Comparison of ENCODE assay signal across 9 cellular contexts in genomic region chr3:122795674-122795969, GRCh38. TPM values are rescaled to one million over a fixed set of nuclear protein-coding genes. Genes with fewer than 3 reads are reported as not detected.
DNase-seq lines count a peak whose midpoint lies in the region; ATAC-seq and TF ChIP-seq lines count a peak whose summit lies in the region.
"Had no signal": no experiment of that assay in that cellular context is flagged by ENCODE, and none has a peak within 500 bp of the region (broad histone marks: within the 10 kb centered on the region; RNA-seq: fewer than 3 reads in every experiment).

No MANE protein-coding gene starts in this region.

- H3K9me3 ChIP-seq in Loucy (ENCODE audit: insufficient read depth, low read depth, low read length), result no peaks in the 10 kb centered on the region

- peaks cover 63% of the 10 kb centered on the region for H3K79me2 ChIP-seq in Loucy (ENCODE audit: insufficient read depth, low read length)

- H3K36me3 Mint-ChIP-seq in naive thymus-derived CD8-positive, alpha-beta T cell, result no peaks in the 10 kb centered on the region

- H3K9me3 Mint-ChIP-seq in naive thymus-derived CD8-positive, alpha-beta T cell, result no peaks in the 10 kb centered on the region

- peaks cover 17 to 35% (median 27%) of the 10 kb centered on the region in 4 donors for H3K4me1 Mint-ChIP-seq in naive thymus-derived CD8-positive, alpha-beta T cell

- H3K27ac ChIP-seq in dorsolateral prefrontal cortex (peak overlapping the region in 49 of 59 donors; percentile 27 to 96 (median 88)), caudate nucleus (ENCODE audit: low read depth, low read length) (no peak overlapping the region)

- H3K27me3 ChIP-seq in Loucy (ENCODE audit: insufficient read depth, low read length, poor library complexity, severe bottlenecking) (no peaks in the 10 kb centered on the region), dorsolateral prefrontal cortex (no peaks in the 10 kb centered on the region)

- DNase-seq in AG10803 (ENCODE audit: low read depth), result no peak
- DNase-seq in dorsolateral prefrontal cortex, result no peak
- DNase-seq in naive thymus-derived CD8-positive, alpha-beta T cell, result peak in 2 of 10 donors; percentile 4 to 9
- no peak for DNase-seq in hypothalamus (lab: John Stamatoyannopoulos, UW)
- no peak for DNase-seq in caudate nucleus (lab: John Stamatoyannopoulos, UW)
- no peak for DNase-seq in NCI-H146 (lab: John Stamatoyannopoulos, UW)
- DNase-seq: T-helper 9 cell had no signal

- H3K4me3 ChIP-seq in AG10803 (ENCODE audit: low read length) (peak overlapping the region; percentile 90), Loucy (ENCODE audit: low read length, poor library complexity, severe bottlenecking) (peak overlapping the region; percentile 80), dorsolateral prefrontal cortex (peak overlapping the region; percentile 62 to 96 (median 87))

- POLR2A ChIA-PET in naive thymus-derived CD8-positive, alpha-beta T cell (lab: Charles Lee), result no interaction called here

- H3K9me2 ChIP-seq in Loucy (replicated peaks; ENCODE audit: low read depth, low read length), result no peaks in the 10 kb centered on the region

- no peaks in the 10 kb centered on the region for H3K36me3 ChIP-seq in Loucy (ENCODE audit: insufficient read depth, low read length)

- peak overlapping the region; percentile 76 for H3K9ac ChIP-seq in Loucy (ENCODE audit: low read depth, low read length, poor library complexity, severe bottlenecking)

- H3K4me3 Mint-ChIP-seq in naive thymus-derived CD8-positive, alpha-beta T cell, result peak overlapping the region; percentile 62 to 87 (median 78)

- H2AFZ ChIP-seq in Loucy (ENCODE audit: low read length), result peak overlapping the region; percentile 96; the same call in 1 of the 2 replicates

- intact Hi-C loops in dorsolateral prefrontal cortex (cut with DNase I), result loop anchor here (10.0 kb wide), 6 partner anchors 229 to 961 kb away; partner anchors contain the start of genes FAM162A (in 2 of the 2), MIX23 (in 2 of the 2), WDR5B (in 2 of the 2) and DTX3L (in 1 of the 2)

- peak overlapping the region; percentile 93 for H3K4me2 ChIP-seq in Loucy (ENCODE audit: low read depth, low read length, poor library complexity, severe bottlenecking)

- ATAC-seq in naive thymus-derived CD8-positive, alpha-beta T cell, result no peak
- no peak for ATAC-seq in GM21423 (IDR thresholded peaks at IDR 0.05; ENCODE audit: unreplicated experiment)

- no peaks in the 10 kb centered on the region for H3K27me3 Mint-ChIP-seq in naive thymus-derived CD8-positive, alpha-beta T cell

- peak overlapping the region in 9 of 10 donors; percentile 13 to 92 (median 57) for H3K27ac Mint-ChIP-seq in naive thymus-derived CD8-positive, alpha-beta T cell

- peaks cover 4% of the 10 kb centered on the region for H4K20me1 ChIP-seq in Loucy (ENCODE audit: insufficient read depth, low read length, poor library complexity, severe bottlenecking)

- H3K4me1 ChIP-seq in Loucy (ENCODE audit: insufficient read depth, low read length, poor library complexity, severe bottlenecking), result peaks cover 70% of the 10 kb centered on the region

- TF ChIP-seq CTCF in AG10803 (conservative IDR thresholded peaks at IDR 0.05; ENCODE audit: low read length), result no peak
- TF ChIP-seq CTCF in Loucy (conservative IDR thresholded peaks at IDR 0.05; ENCODE audit: low read length), result no peak
- no peak for TF ChIP-seq CTCF in dorsolateral prefrontal cortex (IDR thresholded peaks at IDR 0.05 in 54 of 56, conservative IDR thresholded peaks at IDR 0.05 in 2 of 56; ENCODE audit: low read depth in 1 of 56, partially characterized antibody in 56 of 56)

- no peaks in the 10 kb centered on the region for H3F3A ChIP-seq in Loucy (ENCODE audit: low read depth)

RNA-seq across cellular contexts. Expression of gene SLC49A4, which starts 0.8 kb away (rescaled TPM):
- 10 to 100 TPM in 117 of 120 experiments, 1 to 10 TPM in 3; 8.4 to 18.7 (median 13.6) TPM for total RNA-seq in dorsolateral prefrontal cortex
- total RNA-seq in naive thymus-derived CD8-positive, alpha-beta T cell, result 1 to 10 TPM; 7.5 to 8.7 TPM
- 1 to 10 TPM; 1.3 to 2.5 (median 1.8) TPM for polyA plus RNA-seq in naive thymus-derived CD8-positive, alpha-beta T cell

RNA-seq across cellular contexts. Expression of gene HSPBAP1, which starts 2.0 kb away (rescaled TPM):
- total RNA-seq in dorsolateral prefrontal cortex, result 10 to 100 TPM in 114 of 120 experiments, 1 to 10 TPM in 6; 8.8 to 21.7 (median 14.3) TPM
- 10 to 100 TPM; 22.1 to 23.7 TPM for total RNA-seq in naive thymus-derived CD8-positive, alpha-beta T cell
- polyA plus RNA-seq in naive thymus-derived CD8-positive, alpha-beta T cell, result 1 to 10 TPM; 3.3 to 7.8 (median 5.6) TPM
